ENCODE assay signal across 9 cellular contexts in the genomic region with DNA sequence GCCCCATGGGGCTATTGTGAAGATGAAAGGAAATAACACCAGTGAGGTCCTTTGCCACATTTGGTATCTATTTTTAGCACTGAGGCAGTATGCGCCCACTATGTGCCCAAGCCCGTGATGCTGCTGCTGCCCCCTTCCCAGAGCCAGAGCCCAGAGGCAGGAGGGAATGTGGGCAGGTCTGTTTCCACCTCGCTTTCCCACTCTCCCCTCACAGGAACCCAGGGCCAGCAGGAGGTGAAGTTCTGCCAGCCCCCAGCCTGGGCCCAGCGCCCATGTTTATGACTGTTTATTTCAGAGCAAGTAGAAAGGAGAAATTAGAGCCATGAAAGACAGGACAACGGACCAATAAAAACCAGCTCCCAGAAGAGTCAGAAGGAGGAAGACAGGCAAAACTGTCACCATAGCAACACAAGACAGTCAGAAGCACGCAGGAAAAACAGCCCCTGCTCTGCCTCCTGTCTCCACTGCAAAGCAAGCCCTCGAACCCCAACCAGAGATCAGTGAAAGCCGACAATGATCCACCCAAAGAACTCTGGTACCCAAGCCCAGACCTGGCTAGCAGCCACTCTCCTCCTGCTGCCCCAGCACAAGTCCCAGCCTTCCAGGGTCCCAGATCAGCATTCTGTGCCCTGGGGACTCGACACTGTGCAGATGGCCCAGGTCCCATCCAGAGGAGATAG. TPM values are rescaled to one million over a fixed set of nuclear protein-coding genes. Genes with fewer than 3 reads are reported as not detected.
DNase-seq lines count a peak whose midpoint lies in the region; ATAC-seq and TF ChIP-seq lines count a peak whose summit lies in the region.
"Had no signal": no experiment of that assay in that cellular context is flagged by ENCODE, and none has a peak within 500 bp of the region (broad histone marks: within the 10 kb centered on the region; RNA-seq: fewer than 3 reads in every experiment).

No MANE protein-coding gene starts in this region.

- intact Hi-C loops in body of pancreas (cut with DNase I) = no loop called here

- peak in 1 of 3 donors; percentile 24 for TF ChIP-seq POLR2A in body of pancreas (IDR thresholded peaks at IDR 0.05)

- H3K36me3 ChIP-seq in GM06990 (ENCODE audit: control insufficient read depth, insufficient read depth, low read length) (no peaks in the 10 kb centered on the region), body of pancreas (replicated peaks in 1 of 2; ENCODE audit: insufficient read depth in 1 of 2, low read depth in 2 of 2) (no peaks in the 10 kb centered on the region), skeletal muscle satellite cell (ENCODE audit: insufficient read depth, low read length) (no peaks in the 10 kb centered on the region)

- no peak for TF ChIP-seq CTCF in GM06990 (IDR thresholded peaks at IDR 0.05; ENCODE audit: insufficient read depth, low read length, poor library complexity, severe bottlenecking)
- TF ChIP-seq CTCF in body of pancreas (IDR thresholded peaks at IDR 0.05) = no peak

- 39 to 46% methylated on average over 5 to 9 of the region's 9 CpGs for WGBS in body of pancreas, 2 donors

- ATAC-seq in body of pancreas = peak; percentile 54
- ATAC-seq in GM21786 (IDR thresholded peaks at IDR 0.05; ENCODE audit: unreplicated experiment) = no peak

- H3K4me1 ChIP-seq in body of pancreas (peaks cover 23% of the 10 kb centered on the region), skeletal muscle satellite cell (ENCODE audit: control insufficient read depth, insufficient read depth, low read length) (peaks cover 33% of the 10 kb centered on the region)

- DNase-seq in GM06990 (ENCODE audit: extremely low read depth, insufficient read length) (peak; percentile 35), MV-4-11 (lab: John Stamatoyannopoulos, UW) (peak; percentile 90), body of pancreas (peak; percentile 25 to 84 (median 52)), inferior parietal cortex (ENCODE audit: extremely low spot score) (peak; percentile 84), activated gamma-delta T cell (lab: John Stamatoyannopoulos, UW) (no peak), NCI-H2171 (lab: John Stamatoyannopoulos, UW) (no peak)

- H3K27ac ChIP-seq in body of pancreas = peak overlapping the region in 3 of 4 donors; percentile 23 to 54 (median 52)

- peak overlapping the region; percentile 76 for H3K9ac ChIP-seq in skeletal muscle satellite cell (ENCODE audit: low read depth, low read length)

- H3K4me2 ChIP-seq in skeletal muscle satellite cell (ENCODE audit: low read length) = peak overlapping the region; percentile 96

- H3K9me3 ChIP-seq in body of pancreas (no peaks in the 10 kb centered on the region), skeletal muscle satellite cell (replicated peaks; ENCODE audit: low read length) (no peaks in the 10 kb centered on the region)

- H3K27me3 ChIP-seq in GM06990 (replicated peaks; ENCODE audit: control insufficient read depth, insufficient read depth, low read length) (no peaks in the 10 kb centered on the region), body of pancreas (no peaks in the 10 kb centered on the region), skeletal muscle satellite cell (ENCODE audit: control insufficient read depth, insufficient read depth, low read length) (no peaks in the 10 kb centered on the region)

- H3K4me3 ChIP-seq in GM06990 (replicated peaks; ENCODE audit: low read depth, low read length) (no peak overlapping the region), body of pancreas (no peak overlapping the region), skeletal muscle satellite cell (ENCODE audit: low read length) (peak overlapping the region; percentile 76)

RNA-seq across cellular contexts. Expression of a gene that starts 1.4 kb away (rescaled TPM):
- total RNA-seq in body of pancreas = 1 to 10 TPM; 4.4 to 5.3 TPM
- 1.3 and 4.6 TPM in 2 replicates for total RNA-seq in skeletal muscle satellite cell (2012; rRNA removed)
- total RNA-seq: NCI-H460 had no signal

Comparison
In these comparisons a context has a peak if more than half of its experiments do, and no peak if none do; other contexts are left out.
1. DNase-seq: peak in GM06990 (single experiment), MV-4-11 (single experiment), body of pancreas (4 of 4) and inferior parietal cortex (single experiment); none in activated gamma-delta T cell (single experiment) and NCI-H2171 (single experiment).